Comparison of ENCODE assay signal across 14 cellular contexts in genomic region chr9:133369419-133369818, GRCh38. TPM values are rescaled to one million over a fixed set of nuclear protein-coding genes. Genes with fewer than 3 reads are reported as not detected.
DNase-seq lines count a peak whose midpoint lies in the region; ATAC-seq and TF ChIP-seq lines count a peak whose summit lies in the region.
"Had no signal": no experiment of that assay in that cellular context is flagged by ENCODE, and none has a peak within 500 bp of the region (broad histone marks: within the 10 kb centered on the region; RNA-seq: fewer than 3 reads in every experiment).

No MANE protein-coding gene starts in this region.

- peak overlapping the region; percentile 95 for H3K4me3 Mint-ChIP-seq in activated CD8-positive, alpha-beta memory T cell treated with anti-CD3 and anti-CD28 coated beads, Interleukin-2, amount 10 ng/mL, durations not matched to agents 7 days and 5 days
- peak overlapping the region; percentile 79 for H3K4me3 Mint-ChIP-seq in activated CD8-positive, alpha-beta T cell treated with anti-CD3 and anti-CD28 coated beads for 36 hours
- peak overlapping the region in 4 of 5 donors; percentile 40 to 82 (median 57) for H3K4me3 Mint-ChIP-seq in immature natural killer cell
- H3K4me3 Mint-ChIP-seq in stimulated activated naive B cell treated with anti-CD40 and anti-IgM and Interleukin-4, amounts not matched to agents 10 μg/mL and 1 μg/mL and 100 μg/mL, for 72 hours: no peak overlapping the region
- H3K4me3 Mint-ChIP-seq: HFFc6 had no signal

- DNase-seq in activated CD8-positive, alpha-beta memory T cell treated with anti-CD3 and anti-CD28 coated beads, Interleukin-2, amount 10 ng/mL, durations not matched to agents 7 days and 5 days: no peak
- no peak for DNase-seq in activated CD8-positive, alpha-beta memory T cell treated with anti-CD3 and anti-CD28 coated beads, Interleukin-2, amount 50 U/mL, for 48 hours
- no peak for DNase-seq in activated CD8-positive, alpha-beta T cell treated with anti-CD3 and anti-CD28 coated beads for 36 hours
- DNase-seq in immature natural killer cell: no peak
- DNase-seq in stimulated activated naive B cell treated with anti-CD40 and anti-IgM and Interleukin-4, amounts not matched to agents 10 μg/mL and 1 μg/mL and 100 μg/mL, for 72 hours: no peak
- no peak for DNase-seq in C1 segment of cervical spinal cord (lab: John Stamatoyannopoulos, UW)
- no peak for DNase-seq in effector CD4-positive, alpha-beta T cell
- DNase-seq: DMS 273 treated with DMSO at 0.1 percent for 48 hours, HFFc6, hippocampal formation, left ventricle myocardium inferior, NCI-H1417 treated with DMSO at 0.1 percent for 48 hours, testis had no signal

- peaks cover 64% of the 10 kb centered on the region for H3K36me3 Mint-ChIP-seq in activated CD8-positive, alpha-beta memory T cell treated with anti-CD3 and anti-CD28 coated beads, Interleukin-2, amount 10 ng/mL, durations not matched to agents 7 days and 5 days
- H3K36me3 Mint-ChIP-seq in activated CD8-positive, alpha-beta T cell treated with anti-CD3 and anti-CD28 coated beads for 36 hours (ENCODE audit: low read depth): peaks cover 80% of the 10 kb centered on the region
- peaks cover 4 to 9% (median 8%) of the 10 kb centered on the region in 3 donors for H3K36me3 Mint-ChIP-seq in immature natural killer cell
- peaks cover 23 to 57% of the 10 kb centered on the region in 2 donors for H3K36me3 Mint-ChIP-seq in stimulated activated naive B cell treated with anti-CD40 and anti-IgM and Interleukin-4, amounts not matched to agents 10 μg/mL and 1 μg/mL and 100 μg/mL, for 72 hours

- peaks cover 83% of the 10 kb centered on the region for H3K4me1 Mint-ChIP-seq in activated CD8-positive, alpha-beta memory T cell treated with anti-CD3 and anti-CD28 coated beads, Interleukin-2, amount 10 ng/mL, durations not matched to agents 7 days and 5 days
- peaks cover 62% of the 10 kb centered on the region for H3K4me1 Mint-ChIP-seq in activated CD8-positive, alpha-beta T cell treated with anti-CD3 and anti-CD28 coated beads for 36 hours (ENCODE audit: low read depth)
- peaks cover 71 to 75% of the 10 kb centered on the region in 2 donors for H3K4me1 Mint-ChIP-seq in immature natural killer cell
- peaks cover 43 to 55% of the 10 kb centered on the region in 2 donors for H3K4me1 Mint-ChIP-seq in stimulated activated naive B cell treated with anti-CD40 and anti-IgM and Interleukin-4, amounts not matched to agents 10 μg/mL and 1 μg/mL and 100 μg/mL, for 72 hours

- CTCF ChIA-PET in activated CD8-positive, alpha-beta memory T cell treated with anti-CD3 and anti-CD28 coated beads, Interleukin-2, amount 10 ng/mL, durations not matched to agents 7 days and 5 days (lab: Charles Lee): interaction anchor here (1.0 to 6.3 kb wide), 6 partner anchors 12 to 339 kb away, joined by 3 to 100 read pairs (median 8); partner anchors contain the start of genes GTF3C5, MED22, RPL7A and SURF1
- CTCF ChIA-PET in activated CD8-positive, alpha-beta T cell treated with anti-CD3 and anti-CD28 coated beads for 36 hours (lab: Charles Lee): no interaction called here

- no peak for TF ChIP-seq CTCF in activated CD8-positive, alpha-beta T cell treated with anti-CD3 and anti-CD28 coated beads for 36 hours (IDR thresholded peaks at IDR 0.05)

- ATAC-seq in activated CD8-positive, alpha-beta memory T cell treated with anti-CD3 and anti-CD28 coated beads, Interleukin-2, amount 10 ng/mL, durations not matched to agents 7 days and 5 days: no peak
- no peak for ATAC-seq in activated CD8-positive, alpha-beta T cell treated with anti-CD3 and anti-CD28 coated beads for 36 hours
- ATAC-seq in stimulated activated naive B cell treated with anti-CD40 and anti-IgM and Interleukin-4, amounts not matched to agents 10 μg/mL and 1 μg/mL and 100 μg/mL, for 72 hours (replicated peaks): no peak
- ATAC-seq in HG03342 (IDR thresholded peaks at IDR 0.05; ENCODE audit: unreplicated experiment): no peak

- H3K27ac Mint-ChIP-seq in activated CD8-positive, alpha-beta memory T cell treated with anti-CD3 and anti-CD28 coated beads, Interleukin-2, amount 10 ng/mL, durations not matched to agents 7 days and 5 days: peak overlapping the region; percentile 100
- H3K27ac Mint-ChIP-seq in activated CD8-positive, alpha-beta T cell treated with anti-CD3 and anti-CD28 coated beads for 36 hours: peak overlapping the region; percentile 98
- peak overlapping the region; percentile 89 to 98 (median 95) for H3K27ac Mint-ChIP-seq in immature natural killer cell
- H3K27ac Mint-ChIP-seq in stimulated activated naive B cell treated with anti-CD40 and anti-IgM and Interleukin-4, amounts not matched to agents 10 μg/mL and 1 μg/mL and 100 μg/mL, for 72 hours: peak overlapping the region; percentile 31

- H3K9me3 Mint-ChIP-seq in activated CD8-positive, alpha-beta memory T cell treated with anti-CD3 and anti-CD28 coated beads, Interleukin-2, amount 10 ng/mL, durations not matched to agents 7 days and 5 days (ENCODE audit: low read depth): no peaks in the 10 kb centered on the region
- H3K9me3 Mint-ChIP-seq in activated CD8-positive, alpha-beta T cell treated with anti-CD3 and anti-CD28 coated beads for 36 hours: no peaks in the 10 kb centered on the region
- no peaks in the 10 kb centered on the region for H3K9me3 Mint-ChIP-seq in immature natural killer cell
- H3K9me3 Mint-ChIP-seq in stimulated activated naive B cell treated with anti-CD40 and anti-IgM and Interleukin-4, amounts not matched to agents 10 μg/mL and 1 μg/mL and 100 μg/mL, for 72 hours: no peaks in the 10 kb centered on the region
- H3K9me3 Mint-ChIP-seq: HFFc6 had no signal

- intact Hi-C loops in activated CD8-positive, alpha-beta T cell treated with anti-CD3 and anti-CD28 coated beads for 36 hours (cut with micrococcal nuclease): no loop called here

- no peaks in the 10 kb centered on the region for H3K27me3 Mint-ChIP-seq in activated CD8-positive, alpha-beta memory T cell treated with anti-CD3 and anti-CD28 coated beads, Interleukin-2, amount 10 ng/mL, durations not matched to agents 7 days and 5 days
- no peaks in the 10 kb centered on the region for H3K27me3 Mint-ChIP-seq in activated CD8-positive, alpha-beta T cell treated with anti-CD3 and anti-CD28 coated beads for 36 hours
- H3K27me3 Mint-ChIP-seq in immature natural killer cell (ENCODE audit: low read depth in 3 of 3): peaks cover 0 to 8% (median 3%) of the 10 kb centered on the region in 3 donors
- H3K27me3 Mint-ChIP-seq in stimulated activated naive B cell treated with anti-CD40 and anti-IgM and Interleukin-4, amounts not matched to agents 10 μg/mL and 1 μg/mL and 100 μg/mL, for 72 hours: no peaks in the 10 kb centered on the region

- POLR2A ChIA-PET in activated CD8-positive, alpha-beta T cell treated with anti-CD3 and anti-CD28 coated beads for 36 hours (lab: Charles Lee): interaction anchor here (3.9 to 28.8 kb wide), 2 partner anchors 20 to 47 kb away, joined by 33 to 872 read pairs; partner anchors contain the start of genes MED22, REXO4, RPL7A and SURF1

RNA-seq across cellular contexts. Expression of gene SURF4, which starts 6.4 kb away (rescaled TPM):
- 100 to 1,000 TPM; 218 to 304 TPM for total RNA-seq in activated CD8-positive, alpha-beta memory T cell treated with anti-CD3 and anti-CD28 coated beads, Interleukin-2, amount 10 ng/mL, durations not matched to agents 7 days and 5 days
- total RNA-seq in activated CD8-positive, alpha-beta T cell treated with anti-CD3 and anti-CD28 coated beads for 36 hours: 100 to 1,000 TPM; 219 to 239 TPM
- polyA plus RNA-seq in immature natural killer cell: 100 to 1,000 TPM; 195 to 304 (median 198) TPM

RNA-seq across cellular contexts. Expression of gene STKLD1, which starts 6.7 kb away (rescaled TPM):
- total RNA-seq in activated CD8-positive, alpha-beta memory T cell treated with anti-CD3 and anti-CD28 coated beads, Interleukin-2, amount 10 ng/mL, durations not matched to agents 7 days and 5 days: 1 to 10 TPM in 1 of 2 experiments, under 1 TPM in 1; 0.20 to 1.4 TPM
- under 1 TPM; 0.45 to 0.52 TPM for total RNA-seq in activated CD8-positive, alpha-beta T cell treated with anti-CD3 and anti-CD28 coated beads for 36 hours
- polyA plus RNA-seq in immature natural killer cell: under 1 TPM in 2 of 3 donors, not detected in 1; 0.55 to 0.96 TPM
- total RNA-seq: left ventricle myocardium inferior had no signal

RNA-seq across cellular contexts. Expression of gene SURF2, which starts 13.1 kb away (rescaled TPM):
- 10 to 100 TPM; 14.9 to 23.2 TPM for total RNA-seq in activated CD8-positive, alpha-beta memory T cell treated with anti-CD3 and anti-CD28 coated beads, Interleukin-2, amount 10 ng/mL, durations not matched to agents 7 days and 5 days
- total RNA-seq in activated CD8-positive, alpha-beta T cell treated with anti-CD3 and anti-CD28 coated beads for 36 hours: 10 to 100 TPM; 14.6 to 21.5 TPM
- polyA plus RNA-seq in immature natural killer cell: 10 to 100 TPM; 30.2 to 36.9 (median 34.5) TPM

RNA-seq across cellular contexts. Expression of gene SURF1, which starts 13.1 kb away (rescaled TPM):
- total RNA-seq in activated CD8-positive, alpha-beta memory T cell treated with anti-CD3 and anti-CD28 coated beads, Interleukin-2, amount 10 ng/mL, durations not matched to agents 7 days and 5 days: 10 to 100 TPM; 35.4 to 35.6 TPM
- total RNA-seq in activated CD8-positive, alpha-beta T cell treated with anti-CD3 and anti-CD28 coated beads for 36 hours: 10 to 100 TPM; 22.1 to 25.3 TPM
- 100 to 1,000 TPM; 104 to 153 (median 131) TPM for polyA plus RNA-seq in immature natural killer cell

RNA-seq across cellular contexts. Expression of gene RPL7A, which starts 21.4 kb away (rescaled TPM):
- total RNA-seq in activated CD8-positive, alpha-beta memory T cell treated with anti-CD3 and anti-CD28 coated beads, Interleukin-2, amount 10 ng/mL, durations not matched to agents 7 days and 5 days: 1,000 to 10,000 TPM; 1,729 to 2,113 TPM
- 1,000 to 10,000 TPM; 3,479 to 3,507 TPM for total RNA-seq in activated CD8-positive, alpha-beta T cell treated with anti-CD3 and anti-CD28 coated beads for 36 hours
- 100 to 1,000 TPM; 459 to 791 (median 622) TPM for polyA plus RNA-seq in immature natural killer cell

Comparison
In these comparisons a context has a peak if more than half of its experiments do, and no peak if none do; other contexts are left out.
1. H3K27ac Mint-ChIP-seq: peak in every context shown above with its lines; median percentile 100 in activated CD8-positive, alpha-beta memory T cell treated with anti-CD3 and anti-CD28 coated beads, Interleukin-2, amount 10 ng/mL, durations not matched to agents 7 days and 5 days; 98 in activated CD8-positive, alpha-beta T cell treated with anti-CD3 and anti-CD28 coated beads for 36 hours; 95 in immature natural killer cell; 31 in stimulated activated naive B cell treated with anti-CD40 and anti-IgM and Interleukin-4, amounts not matched to agents 10 μg/mL and 1 μg/mL and 100 μg/mL, for 72 hours.
2. H3K4me3 Mint-ChIP-seq: peak in activated CD8-positive, alpha-beta memory T cell treated with anti-CD3 and anti-CD28 coated beads, Interleukin-2, amount 10 ng/mL, durations not matched to agents 7 days and 5 days (single experiment), activated CD8-positive, alpha-beta T cell treated with anti-CD3 and anti-CD28 coated beads for 36 hours (single experiment) and immature natural killer cell (4 of 5); none in stimulated activated naive B cell treated with anti-CD40 and anti-IgM and Interleukin-4, amounts not matched to agents 10 μg/mL and 1 μg/mL and 100 μg/mL, for 72 hours (0 of 2).